9 cellular contexts compared by ENCODE assay signal in the genomic region with DNA sequence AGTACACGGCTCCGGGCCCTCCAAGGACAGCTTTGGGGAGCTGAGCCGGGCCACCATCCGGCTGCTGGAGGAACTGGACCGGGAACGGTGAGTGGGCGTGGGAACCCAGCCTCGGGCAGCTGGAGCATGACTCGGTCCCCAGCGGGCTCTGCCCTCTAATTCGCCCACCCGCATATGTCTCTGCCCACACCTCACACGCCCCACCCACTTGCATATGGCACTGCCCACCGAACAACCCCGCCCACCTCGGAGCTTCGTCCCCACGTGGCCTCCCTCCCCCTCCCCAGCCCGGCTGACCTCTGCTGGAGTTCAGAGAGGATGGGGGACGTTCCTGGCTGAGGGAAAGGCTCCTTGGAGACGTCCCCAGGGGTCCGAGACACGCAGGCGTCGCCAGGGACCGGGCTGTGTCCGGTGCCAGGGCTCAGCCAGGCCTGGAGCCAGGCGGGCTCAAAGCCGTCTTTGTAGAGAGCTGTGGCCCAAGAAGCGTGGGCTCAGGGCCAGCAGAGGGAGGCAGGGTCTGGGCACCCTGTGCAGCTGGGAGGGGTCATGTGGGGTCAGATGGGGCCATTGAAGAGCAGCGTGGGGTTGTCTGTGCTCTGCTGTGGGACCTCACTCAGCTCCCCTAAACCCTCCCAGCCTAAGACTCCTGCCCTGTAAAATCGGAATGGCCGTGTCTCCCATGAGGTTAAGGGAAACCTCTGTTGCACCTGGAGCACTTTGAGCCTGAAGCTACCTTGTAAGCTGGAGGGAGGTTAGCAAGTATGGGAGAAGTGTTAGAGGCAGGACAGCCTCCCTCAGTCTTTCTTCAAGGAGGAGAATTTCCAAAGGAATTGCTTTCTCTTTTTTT. TPM values are rescaled to one million over a fixed set of nuclear protein-coding genes. Genes with fewer than 3 reads are reported as not detected.
A peak's percentile ranks its signal among the peaks of the same experiment; 100 is the strongest.
DNase-seq lines count a peak whose midpoint lies in the region; ATAC-seq and TF ChIP-seq lines count a peak whose summit lies in the region.
"Had no signal": no experiment of that assay in that cellular context is flagged by ENCODE, and none has a peak within 500 bp of the region (broad histone marks: within the 10 kb centered on the region; RNA-seq: fewer than 3 reads in every experiment).

No MANE protein-coding gene starts in this region.

- no peak overlapping the region for H3K9ac ChIP-seq in trophoblast cell (ENCODE audit: low read length)

- no peak overlapping the region for H3K4me3 ChIP-seq in mucosa of descending colon
- H3K4me3 ChIP-seq in trophoblast cell (ENCODE audit: low read depth, low read length): no peak overlapping the region

- H2AFZ ChIP-seq in trophoblast cell (ENCODE audit: insufficient read depth, low read length, poor library complexity): no peak overlapping the region

- H3K4me2 ChIP-seq in trophoblast cell (ENCODE audit: low read length): no peak overlapping the region

- no peak overlapping the region for H3K18ac ChIP-seq in trophoblast cell (ENCODE audit: low read length)

- peak overlapping the region; percentile 87 for H3K27ac ChIP-seq in cingulate gyrus (ENCODE audit: low read depth, low read length)
- H3K27ac ChIP-seq in trophoblast cell (ENCODE audit: low read depth, low read length): no peak overlapping the region

- H2BK120ac ChIP-seq in trophoblast cell (ENCODE audit: insufficient read depth, low read length, poor library complexity): no peak overlapping the region

- H2BK12ac ChIP-seq in trophoblast cell (ENCODE audit: low read length): no peak overlapping the region

- intact Hi-C loops in mucosa of descending colon (cut with DNase I, micrococcal nuclease): no loop called here

- H4K91ac ChIP-seq in trophoblast cell (ENCODE audit: low read depth, low read length): no peak overlapping the region

- no peak overlapping the region for H3K4ac ChIP-seq in trophoblast cell (ENCODE audit: low read depth, low read length)

- no peak overlapping the region for H3K23ac ChIP-seq in trophoblast cell (ENCODE audit: low read length)

- H4K12ac ChIP-seq in trophoblast cell (ENCODE audit: low read depth, low read length): no peak overlapping the region

- H2BK5ac ChIP-seq in trophoblast cell (ENCODE audit: low read depth, low read length, poor library complexity): no peak overlapping the region

- no peaks in the 10 kb centered on the region for H3K79me2 ChIP-seq in trophoblast cell (ENCODE audit: control insufficient read depth, insufficient read depth, low read length, poor library complexity)

- H3K9me3 ChIP-seq in mucosa of descending colon: no peaks in the 10 kb centered on the region
- peaks cover 26% of the 10 kb centered on the region for H3K9me3 ChIP-seq in trophoblast cell (ENCODE audit: insufficient read depth, low read depth, low read length)

- H3K14ac ChIP-seq in trophoblast cell (ENCODE audit: low read length): no peak overlapping the region

- ATAC-seq in HG02623 (IDR thresholded peaks at IDR 0.05; ENCODE audit: unreplicated experiment): no peak
- no peak for ATAC-seq in mucosa of descending colon

- no peak overlapping the region for H2AK5ac ChIP-seq in trophoblast cell (ENCODE audit: low read length)

- TF ChIP-seq CTCF in mucosa of descending colon (IDR thresholded peaks at IDR 0.05): no peak

- H3K36me3 ChIP-seq in mucosa of descending colon (ENCODE audit: low read depth) (no peaks in the 10 kb centered on the region), trophoblast cell (ENCODE audit: control insufficient read depth in 1 of 2, insufficient read depth in 2 of 2, low read length in 2 of 2) (no peaks in the 10 kb centered on the region)

- H3K79me1 ChIP-seq in trophoblast cell (ENCODE audit: low read length): no peaks in the 10 kb centered on the region

- WGBS in trophoblast cell (ENCODE audit: extremely low coverage, insufficient coverage, insufficient read length): no CpG with 5 or more reads among the region's 33 CpGs

- no peak overlapping the region for H4K8ac ChIP-seq in trophoblast cell (ENCODE audit: low read depth, low read length)

- DNase-seq in D341Med (ENCODE audit: low spot score) (peak; percentile 64), NCI-H774 (lab: John Stamatoyannopoulos, UW) (peak; percentile 9), pons (ENCODE audit: low spot score) (peak; percentile 97), NCI-H748 (lab: John Stamatoyannopoulos, UW; ENCODE audit: unreplicated experiment) (no peak), mucosa of descending colon (no peak), trophoblast cell (no peak)
- DNase-seq: activated CD4-positive, alpha-beta T cell treated with anti-CD3 and anti-CD28 coated beads, Interleukin-2, amount 50 U/mL, for 1 hour had no signal

- peaks cover 37% of the 10 kb centered on the region for H3K27me3 ChIP-seq in trophoblast cell (ENCODE audit: insufficient read depth, low read length)

- H3K4me1 ChIP-seq in mucosa of descending colon (ENCODE audit: low read depth) (peaks cover 21% of the 10 kb centered on the region), trophoblast cell (ENCODE audit: control insufficient read depth in 1 of 2, insufficient read depth in 2 of 2, low read length in 2 of 2) (no peaks in the 10 kb centered on the region)

RNA-seq across cellular contexts. Expression of gene APC2, which starts 3.8 kb away (rescaled TPM):
- total RNA-seq in mucosa of descending colon: 1 to 10 TPM in 1 of 3 donors, under 1 TPM in 2; 0.23 to 5.9 (median 0.24) TPM
- polyA plus RNA-seq in trophoblast cell (2013): 0.18 and 0.40 TPM in 2 replicates

RNA-seq across cellular contexts. Expression of gene RPS15, which starts 15.6 kb away (rescaled TPM):
- total RNA-seq in mucosa of descending colon: 100 to 1,000 TPM; 748 to 897 (median 892) TPM
- polyA plus RNA-seq in trophoblast cell (2013): 1,862 and 1,936 TPM in 2 replicates

RNA-seq across cellular contexts. Expression of gene C19orf25, which starts 25.3 kb away (rescaled TPM):
- total RNA-seq in mucosa of descending colon: 10 to 100 TPM; 36.7 to 48.9 (median 38.1) TPM
- polyA plus RNA-seq in trophoblast cell (2013): 20.9 and 21.6 TPM in 2 replicates

RNA-seq across cellular contexts. Expression of gene PCSK4, which starts 36.4 kb away (rescaled TPM):
- 1 to 10 TPM; 3.3 to 7.5 (median 4.9) TPM for total RNA-seq in mucosa of descending colon
- 3.6 and 3.7 TPM in 2 replicates for polyA plus RNA-seq in trophoblast cell (2013)

RNA-seq across cellular contexts. Expression of gene REEP6, which starts 37.2 kb away (rescaled TPM):
- 1 to 10 TPM; 2.0 to 5.1 (median 4.5) TPM for total RNA-seq in mucosa of descending colon
- 4.2 and 4.8 TPM in 2 replicates for polyA plus RNA-seq in trophoblast cell (2013)

Comparison
In these comparisons a context has a peak if more than half of its experiments do, and no peak if none do; other contexts are left out.
1. DNase-seq: peak in D341Med (single experiment), NCI-H774 (single experiment) and pons (single experiment); none in NCI-H748 (single experiment), mucosa of descending colon (0 of 3) and trophoblast cell (0 of 2).